Comparison of ENCODE assay signal across 2 cellular contexts in genomic region chr10:5364916-5365434, GRCh38.
A peak's percentile ranks its signal among the peaks of the same experiment; 100 is the strongest.
TF ChIP-seq lines count a peak whose summit lies in the region.

Gene UCN3, plus strand, starts transcription at chr10:5364966. Its CDS starts 8,755 bp downstream, at chr10:5373721.

TF ChIP-seq in SK-N-SH, 30 proteins besides CTCF, POLR2A, EP300 and RAD21:
- no peak for TF ChIP-seq YY1 (IDR thresholded peaks at IDR 0.05; ENCODE audit: low read depth)
- TF ChIP-seq MEF2A (IDR thresholded peaks at IDR 0.05; ENCODE audit: borderline replicate concordance, low read depth) = no peak
- TF ChIP-seq ZBTB33 (IDR thresholded peaks at IDR 0.05; ENCODE audit: borderline replicate concordance, low read depth) = no peak
- no peak for TF ChIP-seq SIN3A (IDR thresholded peaks at IDR 0.05; ENCODE audit: borderline replicate concordance, low read depth, low read length)
- no peak for TF ChIP-seq MAX (IDR thresholded peaks at IDR 0.05; ENCODE audit: low read depth)
- TF ChIP-seq TEAD4 (IDR thresholded peaks at IDR 0.05; ENCODE audit: borderline replicate concordance, insufficient read depth) = no peak
- no peak for TF ChIP-seq POLR2AphosphoS5 (IDR thresholded peaks at IDR 0.05; ENCODE audit: low read depth, low read length)
- no peak for TF ChIP-seq ELF1 (IDR thresholded peaks at IDR 0.05)
- TF ChIP-seq USF2 (IDR thresholded peaks at IDR 0.05; ENCODE audit: borderline replicate concordance, low read depth, low read length) = no peak
- no peak for TF ChIP-seq NRF1 (IDR thresholded peaks at IDR 0.05; ENCODE audit: low read depth, low read length)
- no peak for TF ChIP-seq REST (IDR thresholded peaks at IDR 0.05; ENCODE audit: low read depth, low read length)

TF ChIP-seq in HepG2, 621 proteins besides CTCF, POLR2A, EP300 and RAD21:
- TF ChIP-seq HDAC1 (CRISPR knock-in tag; IDR thresholded peaks at IDR 0.05) (no peak), ZNF687 (CRISPR knock-in tag; IDR thresholded peaks at IDR 0.05) (peak; percentile 18), ZNF260 (CRISPR knock-in tag; IDR thresholded peaks at IDR 0.05; ENCODE audit: borderline replicate concordance, low read depth) (no peak), SCMH1 (CRISPR knock-in tag; IDR thresholded peaks at IDR 0.05; ENCODE audit: borderline replicate concordance) (no peak), ZHX1 (CRISPR knock-in tag; IDR thresholded peaks at IDR 0.05; ENCODE audit: low read depth) (no peak), HOXD1 (CRISPR knock-in tag; IDR thresholded peaks at IDR 0.05) (no peak), HMGA1 (CRISPR knock-in tag; conservative IDR thresholded peaks at IDR 0.05) (no peak)
